Comparison of ENCODE assay signal across 8 cellular contexts in the genomic region with DNA sequence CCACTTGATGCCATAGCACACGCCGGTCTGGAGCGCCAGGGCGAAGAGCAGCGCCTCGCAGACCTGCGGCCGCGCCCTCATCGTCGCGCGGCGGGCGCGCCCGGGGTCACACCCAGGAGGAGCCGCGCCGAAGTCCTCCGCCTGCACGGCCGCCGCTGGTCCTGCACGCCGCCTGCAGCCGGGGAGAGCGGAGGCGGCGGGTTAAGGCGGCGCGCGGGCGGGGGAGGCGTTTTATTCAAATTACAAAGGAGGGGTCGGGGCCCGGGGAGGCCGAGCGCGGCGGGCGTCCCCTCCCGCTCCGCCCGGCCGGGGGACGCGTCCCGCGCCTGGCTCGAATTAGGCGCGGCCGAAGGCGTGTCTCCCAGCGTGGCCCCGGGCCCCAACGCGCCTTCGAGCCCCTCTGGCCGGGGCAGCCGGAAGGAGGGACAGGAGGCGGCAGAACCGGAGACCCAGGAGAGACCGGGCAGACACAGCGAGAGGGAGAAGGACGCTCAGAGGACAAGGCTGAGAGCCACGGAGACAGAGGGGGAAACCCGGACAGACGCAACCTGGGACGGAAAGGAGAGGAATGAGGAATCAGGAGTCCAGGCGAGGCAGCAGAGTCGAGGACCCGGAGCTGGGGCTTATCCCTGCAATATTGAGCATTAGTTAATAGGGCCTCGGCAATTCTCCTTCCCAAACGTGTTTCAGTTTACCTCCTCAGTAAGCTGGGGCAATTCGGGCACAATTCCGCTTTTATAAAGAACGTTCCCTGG. TPM values are rescaled to one million over a fixed set of nuclear protein-coding genes. Genes with fewer than 3 reads are reported as not detected.
DNase-seq lines count a peak whose midpoint lies in the region; ATAC-seq and TF ChIP-seq lines count a peak whose summit lies in the region.

Gene WNT11, minus strand, starts transcription at position 176 of the 755 bp plus-strand sequence. Its CDS starts 95 bp downstream, at position 81.

- no peaks in the 10 kb centered on the region for H3K27me3 ChIP-seq in right atrium auricular region

- H3K4me1 Mint-ChIP-seq in activated CD8-positive, alpha-beta memory T cell treated with anti-CD3 and anti-CD28 coated beads, Interleukin-2, amount 10 ng/mL, durations not matched to agents 7 days and 5 days: peaks cover 17% of the 10 kb centered on the region
- H3K4me1 Mint-ChIP-seq in activated naive CD4-positive, alpha-beta T cell treated with anti-CD3 and anti-CD28 coated beads, Interleukin-2, amount 50 U/mL, for 24 hours: peaks cover 16% of the 10 kb centered on the region

- no peaks in the 10 kb centered on the region for H3K9me3 ChIP-seq in right atrium auricular region

- CTCF ChIA-PET in activated CD8-positive, alpha-beta memory T cell treated with anti-CD3 and anti-CD28 coated beads, Interleukin-2, amount 10 ng/mL, durations not matched to agents 7 days and 5 days (lab: Charles Lee): interaction anchor here (0.7 to 6.9 kb wide), 29 partner anchors 8 to 476 kb away, joined by 3 to 298 read pairs (median 7); no protein-coding TSS in a partner anchor

- peaks cover 0 to 56% of the 10 kb centered on the region in 2 donors for H3K4me1 ChIP-seq in right atrium auricular region

- H3K27ac ChIP-seq in right atrium auricular region: peak within 1 kb of the TSS in 1 of 2 donors; percentile 40

- DNase-seq in activated CD8-positive, alpha-beta memory T cell treated with anti-CD3 and anti-CD28 coated beads, Interleukin-2, amount 10 ng/mL, durations not matched to agents 7 days and 5 days: peak; percentile 49
- no peak for DNase-seq in activated CD8-positive, alpha-beta memory T cell treated with anti-CD3 and anti-CD28 coated beads for 24 hours
- peak; percentile 24 to 86 for DNase-seq in NCI-H526 (lab: John Stamatoyannopoulos, UW)
- DNase-seq in right atrium auricular region (ENCODE audit: low spot score): no peak
- DNase-seq in retinal pigment epithelial cell (ENCODE audit: low read depth): no peak

- no peaks in the 10 kb centered on the region for H3K36me3 ChIP-seq in right atrium auricular region

- peak; percentile 9 for ATAC-seq in activated CD8-positive, alpha-beta memory T cell treated with anti-CD3 and anti-CD28 coated beads, Interleukin-2, amount 10 ng/mL, durations not matched to agents 7 days and 5 days
- ATAC-seq in HG03196 (IDR thresholded peaks at IDR 0.05; ENCODE audit: unreplicated experiment) (no peak), GM21576 (IDR thresholded peaks at IDR 0.05; ENCODE audit: unreplicated experiment) (no peak)

- peak within 1 kb of the TSS; percentile 73 for H3K4me3 Mint-ChIP-seq in activated CD8-positive, alpha-beta memory T cell treated with anti-CD3 and anti-CD28 coated beads, Interleukin-2, amount 10 ng/mL, durations not matched to agents 7 days and 5 days
- peak within 1 kb of the TSS; percentile 85 for H3K4me3 Mint-ChIP-seq in activated naive CD4-positive, alpha-beta T cell treated with anti-CD3 and anti-CD28 coated beads, Interleukin-2, amount 50 U/mL, for 24 hours

- TF ChIP-seq CTCF in right atrium auricular region (IDR thresholded peaks at IDR 0.05): peak in 1 of 2 donors; percentile 40
- no peak for TF ChIP-seq CTCF in retinal pigment epithelial cell (conservative IDR thresholded peaks at IDR 0.05; ENCODE audit: low read depth, low read length)

- no peaks in the 10 kb centered on the region for H3K36me3 Mint-ChIP-seq in activated CD8-positive, alpha-beta memory T cell treated with anti-CD3 and anti-CD28 coated beads, Interleukin-2, amount 10 ng/mL, durations not matched to agents 7 days and 5 days
- H3K36me3 Mint-ChIP-seq in activated naive CD4-positive, alpha-beta T cell treated with anti-CD3 and anti-CD28 coated beads, Interleukin-2, amount 50 U/mL, for 24 hours: no peaks in the 10 kb centered on the region

- H3K27ac Mint-ChIP-seq in activated CD8-positive, alpha-beta memory T cell treated with anti-CD3 and anti-CD28 coated beads, Interleukin-2, amount 10 ng/mL, durations not matched to agents 7 days and 5 days: no peak within 1 kb of the TSS
- no peak within 1 kb of the TSS for H3K27ac Mint-ChIP-seq in activated naive CD4-positive, alpha-beta T cell treated with anti-CD3 and anti-CD28 coated beads, Interleukin-2, amount 50 U/mL, for 24 hours

- no peaks in the 10 kb centered on the region for H3K9me3 Mint-ChIP-seq in activated CD8-positive, alpha-beta memory T cell treated with anti-CD3 and anti-CD28 coated beads, Interleukin-2, amount 10 ng/mL, durations not matched to agents 7 days and 5 days (ENCODE audit: low read depth)
- no peaks in the 10 kb centered on the region for H3K9me3 Mint-ChIP-seq in activated naive CD4-positive, alpha-beta T cell treated with anti-CD3 and anti-CD28 coated beads, Interleukin-2, amount 50 U/mL, for 24 hours

- peaks cover 57% of the 10 kb centered on the region for H3K27me3 Mint-ChIP-seq in activated CD8-positive, alpha-beta memory T cell treated with anti-CD3 and anti-CD28 coated beads, Interleukin-2, amount 10 ng/mL, durations not matched to agents 7 days and 5 days
- H3K27me3 Mint-ChIP-seq in activated naive CD4-positive, alpha-beta T cell treated with anti-CD3 and anti-CD28 coated beads, Interleukin-2, amount 50 U/mL, for 24 hours: peaks cover 29% of the 10 kb centered on the region

- H3K4me3 ChIP-seq in right atrium auricular region: peak within 1 kb of the TSS; percentile 44 to 67
- peak within 1 kb of the TSS; percentile 41 for H3K4me3 ChIP-seq in retinal pigment epithelial cell (ENCODE audit: low read length)

RNA-seq across cellular contexts. Expression of gene WNT11, which starts in this region (rescaled TPM):
- total RNA-seq in activated CD8-positive, alpha-beta memory T cell treated with anti-CD3 and anti-CD28 coated beads, Interleukin-2, amount 10 ng/mL, durations not matched to agents 7 days and 5 days: 1 to 10 TPM in 1 of 2 experiments, under 1 TPM in 1; 0.96 to 2.0 TPM
- total RNA-seq in right atrium auricular region: 1 to 10 TPM; 1.6 to 6.8 TPM

Comparison
In these comparisons a context has a peak if more than half of its experiments do, and no peak if none do; other contexts are left out.
1. DNase-seq: peak in activated CD8-positive, alpha-beta memory T cell treated with anti-CD3 and anti-CD28 coated beads, Interleukin-2, amount 10 ng/mL, durations not matched to agents 7 days and 5 days (single experiment) and NCI-H526 (2 of 2); none in activated CD8-positive, alpha-beta memory T cell treated with anti-CD3 and anti-CD28 coated beads for 24 hours (single experiment), right atrium auricular region (single experiment) and retinal pigment epithelial cell (single experiment).